Comparison of ENCODE assay signal across 27 cellular contexts in the genomic region with DNA sequence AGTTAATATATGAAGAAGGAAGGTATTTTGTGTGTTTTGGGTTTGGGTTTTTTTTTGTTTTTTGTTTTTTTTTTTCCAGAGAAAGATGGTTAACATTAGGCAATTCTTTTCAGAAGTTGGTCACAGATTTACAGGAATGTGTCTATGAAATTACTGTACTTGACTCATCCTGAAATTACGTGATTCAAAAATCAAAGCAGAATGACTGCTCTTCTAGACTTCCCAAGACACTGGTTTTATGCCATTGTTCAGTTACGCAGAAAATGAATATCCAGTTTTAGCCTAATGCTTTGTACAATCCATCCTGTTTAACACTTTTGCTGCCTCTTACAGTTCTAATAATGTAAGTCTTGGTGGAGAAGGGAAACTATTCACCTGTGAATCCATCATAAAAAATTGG. TPM values are rescaled to one million over a fixed set of nuclear protein-coding genes. Genes with fewer than 3 reads are reported as not detected.
DNase-seq lines count a peak whose midpoint lies in the region.
"Had no signal": no experiment of that assay in that cellular context is flagged by ENCODE, and none has a peak within 500 bp of the region (broad histone marks: within the 10 kb centered on the region; RNA-seq: fewer than 3 reads in every experiment).

No MANE protein-coding gene starts in this region.

- peaks cover 28% of the 10 kb centered on the region for H3K27me3 Mint-ChIP-seq in activated CD4-positive, alpha-beta memory T cell treated with anti-CD3 and anti-CD28 coated beads for 36 hours

- POLR2A ChIA-PET in activated CD4-positive, alpha-beta memory T cell treated with anti-CD3 and anti-CD28 coated beads for 36 hours (lab: Charles Lee) = no interaction called here

- H3K4me3 Mint-ChIP-seq in activated CD4-positive, alpha-beta memory T cell treated with anti-CD3 and anti-CD28 coated beads for 36 hours = no peak overlapping the region
- H3K4me3 Mint-ChIP-seq: activated naive CD4-positive, alpha-beta T cell treated with anti-CD3 and anti-CD28 coated beads, Interleukin-2, amount 50 U/mL, for 24 hours; nephron progenitor cell; T-helper 1 cell treated with Interleukin-12 subunit alpha and Interleukin-12 subunit beta and Interleukin-4 antibody, amounts not matched to agents 30 μg/mL and 1 μg/mL, for 36 hours had no signal

- H3K36me3 Mint-ChIP-seq in activated CD4-positive, alpha-beta memory T cell treated with anti-CD3 and anti-CD28 coated beads for 36 hours = no peaks in the 10 kb centered on the region
- H3K36me3 Mint-ChIP-seq: activated naive CD4-positive, alpha-beta T cell treated with anti-CD3 and anti-CD28 coated beads, Interleukin-2, amount 50 U/mL, for 24 hours had no signal

- no peak overlapping the region for H3K27ac Mint-ChIP-seq in activated CD4-positive, alpha-beta memory T cell treated with anti-CD3 and anti-CD28 coated beads for 36 hours
- H3K27ac Mint-ChIP-seq: activated naive CD4-positive, alpha-beta T cell treated with anti-CD3 and anti-CD28 coated beads, Interleukin-2, amount 50 U/mL, for 24 hours; nephron progenitor cell; T-helper 1 cell treated with Interleukin-12 subunit alpha and Interleukin-12 subunit beta and Interleukin-4 antibody, amounts not matched to agents 30 μg/mL and 1 μg/mL, for 36 hours had no signal

- H3K9ac ChIP-seq in skeletal muscle tissue (ENCODE audit: low read depth in 1 of 3, low read length in 3 of 3) = no peak overlapping the region

- intact Hi-C loops in activated CD4-positive, alpha-beta memory T cell treated with anti-CD3 and anti-CD28 coated beads for 36 hours (cut with micrococcal nuclease) = loop anchor here (5.0 kb wide), 1 partner anchor 189 kb away; no protein-coding TSS in a partner anchor

- H3K4me3 ChIP-seq in skeletal muscle tissue (ENCODE audit: low read length in 3 of 3) = no peak overlapping the region
- H3K4me3 ChIP-seq: ascending aorta, ovary, thyroid gland had no signal

- CTCF ChIA-PET in activated CD4-positive, alpha-beta memory T cell treated with anti-CD3 and anti-CD28 coated beads for 36 hours (lab: Charles Lee) = interaction anchor here (0.6 kb wide), 1 partner anchor 136 kb away, joined by 3 read pairs; no protein-coding TSS in a partner anchor

- DNase-seq in AG20443 (ENCODE audit: low spot score) (peak; percentile 68), HCEC 1CT (peak; percentile 39), fibroblast of gingiva (ENCODE audit: low read depth) (peak; percentile 66), ureter (ENCODE audit: low spot score) (no peak), dedifferentiated amniotic fluid mesenchymal stem cell (ENCODE audit: extremely low spot score) (no peak)
- DNase-seq in activated CD4-positive, alpha-beta memory T cell treated with anti-CD3 and anti-CD28 coated beads for 36 hours = no peak
- DNase-seq: activated T-cell treated with anti-CD3 and anti-CD28 coated beads, Interleukin-2, amount 50 U/mL, for 48 hours; BE2C; central memory CD4-positive, alpha-beta T cell; GDM1; left colon; NCI-H1092; NCI-H187 treated with DMSO at 0.1 percent for 48 hours; NCI-H2227 treated with DMSO at 0.1 percent for 48 hours; NCI-H69; nephron progenitor cell; ovary; retina; RPMI8226; stimulated activated CD4-positive, alpha-beta T cell treated with anti-CD3 and anti-CD28 coated beads, Interleukin-4, amount 100 ng/mL, for 24 hours; stimulated activated naive CD4-positive, alpha-beta T cell; thyroid gland had no signal

- peaks cover 26% of the 10 kb centered on the region for H3K4me1 Mint-ChIP-seq in activated CD4-positive, alpha-beta memory T cell treated with anti-CD3 and anti-CD28 coated beads for 36 hours (ENCODE audit: low read depth)
- H3K4me1 Mint-ChIP-seq: activated naive CD4-positive, alpha-beta T cell treated with anti-CD3 and anti-CD28 coated beads, Interleukin-2, amount 50 U/mL, for 24 hours had no signal

- H3K4me1 ChIP-seq in skeletal muscle tissue (ENCODE audit: control insufficient read depth in 3 of 3, insufficient read depth in 3 of 3, low read length in 3 of 3) = no peaks in the 10 kb centered on the region
- H3K4me1 ChIP-seq: ascending aorta, BE2C, thyroid gland had no signal

- H3K27ac ChIP-seq in skeletal muscle tissue (ENCODE audit: low read depth, low read length) = peak overlapping the region; percentile 55
- H3K27ac ChIP-seq: ascending aorta, ovary, thyroid gland had no signal

- no peaks in the 10 kb centered on the region for H3K9me3 ChIP-seq in skeletal muscle tissue (ENCODE audit: control insufficient read depth in 3 of 3, low read length in 3 of 3)
- H3K9me3 ChIP-seq: ascending aorta, BE2C, ovary, thyroid gland had no signal

- no peaks in the 10 kb centered on the region for H3K36me3 ChIP-seq in skeletal muscle tissue (ENCODE audit: control insufficient read depth in 3 of 3, insufficient read depth in 3 of 3, low read length in 3 of 3)
- H3K36me3 ChIP-seq: ascending aorta, BE2C, ovary, thyroid gland had no signal

- no peaks in the 10 kb centered on the region for H3K27me3 ChIP-seq in skeletal muscle tissue (ENCODE audit: control insufficient read depth in 3 of 3, insufficient read depth in 3 of 3, low read length in 3 of 3)
- H3K27me3 ChIP-seq: ascending aorta, BE2C, ovary, thyroid gland had no signal

- H3K9me3 Mint-ChIP-seq in activated CD4-positive, alpha-beta memory T cell treated with anti-CD3 and anti-CD28 coated beads for 36 hours = no peaks in the 10 kb centered on the region
- H3K9me3 Mint-ChIP-seq: activated naive CD4-positive, alpha-beta T cell treated with anti-CD3 and anti-CD28 coated beads, Interleukin-2, amount 50 U/mL, for 24 hours; T-helper 1 cell treated with Interleukin-12 subunit alpha and Interleukin-12 subunit beta and Interleukin-4 antibody, amounts not matched to agents 30 μg/mL and 1 μg/mL, for 36 hours had no signal

RNA-seq across cellular contexts. Expression of gene CELF2, which starts 39.7 kb away (rescaled TPM):
- total RNA-seq in skeletal muscle tissue (31.8 TPM), ureter (36.9 TPM)
- 100 to 1,000 TPM; 109 to 113 TPM for total RNA-seq in activated CD4-positive, alpha-beta memory T cell treated with anti-CD3 and anti-CD28 coated beads for 36 hours
- total RNA-seq: HepG2 had no signal

Comparison
In these comparisons a context has a peak if more than half of its experiments do, and no peak if none do; other contexts are left out.
1. DNase-seq: peak in AG20443 (single experiment), HCEC 1CT (single experiment) and fibroblast of gingiva (single experiment); none in ureter (single experiment), dedifferentiated amniotic fluid mesenchymal stem cell (single experiment) and activated CD4-positive, alpha-beta memory T cell treated with anti-CD3 and anti-CD28 coated beads for 36 hours (single experiment).